In genomic region chr4:53366301-53366716, GRCh38 we compare ENCODE assay signal across 8 cellular contexts. TPM values are rescaled to one million over a fixed set of nuclear protein-coding genes. Genes with fewer than 3 reads are reported as not detected.
DNase-seq lines count a peak whose midpoint lies in the region; ATAC-seq and TF ChIP-seq lines count a peak whose summit lies in the region.

No MANE protein-coding gene starts in this region.

- CTCF ChIA-PET in SK-N-SH (lab: Yijun Ruan, JAX): interaction anchor here (1.5 to 2.1 kb wide), 2 partner anchors 350 to 867 kb away, joined by 5 to 6 read pairs; no protein-coding TSS in a partner anchor

- TF ChIP-seq POLR2A in sigmoid colon (IDR thresholded peaks at IDR 0.05): no peak

- TF ChIP-seq CTCF in SK-N-SH (IDR thresholded peaks at IDR 0.05) (no peak), epithelial cell of esophagus (IDR thresholded peaks at IDR 0.05; ENCODE audit: insufficient read depth, low read depth, low read length, missing control alignments) (no peak), sigmoid colon (IDR thresholded peaks at IDR 0.05) (no peak)

- H3F3A ChIP-seq in SK-N-SH (replicated peaks; ENCODE audit: insufficient read depth): no peaks in the 10 kb centered on the region

- TF ChIP-seq EP300 in SK-N-SH (IDR thresholded peaks at IDR 0.05; ENCODE audit: borderline replicate concordance in 1 of 2, low read depth in 1 of 2, low read length in 1 of 2): no peak
- no peak for TF ChIP-seq EP300 in sigmoid colon (IDR thresholded peaks at IDR 0.05)

- no peaks in the 10 kb centered on the region for H3K27me3 ChIP-seq in SK-N-SH (ENCODE audit: insufficient read depth)
- no peaks in the 10 kb centered on the region for H3K27me3 ChIP-seq in MG63
- H3K27me3 ChIP-seq in sigmoid colon: peaks cover 0 to 19% (median 6%) of the 10 kb centered on the region in 3 donors

- H3K36me3 ChIP-seq in SK-N-SH (replicated peaks in 1 of 2; ENCODE audit: control insufficient read depth in 1 of 2, insufficient read depth in 2 of 2, low read length in 1 of 2) (peaks cover 0 to 5% of the 10 kb centered on the region in 2 experiments), MG63 (peaks cover 35% of the 10 kb centered on the region), sigmoid colon (no peaks in the 10 kb centered on the region)

- peak overlapping the region; percentile 89 to 98 for H3K4me3 ChIP-seq in SK-N-SH (ENCODE audit: low read depth in 2 of 2, low read length in 1 of 2)
- peak overlapping the region; percentile 96 for H3K4me3 ChIP-seq in MG63
- peak overlapping the region; percentile 96 for H3K4me3 ChIP-seq in epithelial cell of esophagus (ENCODE audit: low read length)
- H3K4me3 ChIP-seq in sigmoid colon: peak overlapping the region; percentile 59 to 94 (median 84)

- intact Hi-C loops in sigmoid colon (cut with DNase I): loop anchor here (1.0 to 10.0 kb wide), 2 partner anchors 11 to 698 kb away; partner anchors contain the start of genes CHIC2 and FIP1L1

- no peak for ATAC-seq in SK-N-SH treated with all-trans-retinoic acid at 6 μM for 48 hours
- ATAC-seq in GM21737 (IDR thresholded peaks at IDR 0.05; ENCODE audit: unreplicated experiment): no peak

- POLR2A ChIA-PET in SK-N-SH (lab: Yijun Ruan, JAX): interaction anchor here (1.4 kb wide), 1 partner anchor 11 kb away, joined by 7 read pairs; the partner anchor contains the start of gene FIP1L1

- peak overlapping the region; percentile 43 to 83 for H3K27ac ChIP-seq in SK-N-SH (ENCODE audit: low read depth in 2 of 2, low read length in 1 of 2)
- H3K27ac ChIP-seq in sigmoid colon: peak overlapping the region; percentile 58 to 74 (median 62)

- DNase-seq in SK-N-SH (no peak), MG63 (no peak), epithelial cell of esophagus (ENCODE audit: low read depth) (no peak), sigmoid colon (no peak), NCI-H187 (lab: John Stamatoyannopoulos, UW) (no peak), NCI-H1105 treated with DMSO at 0.1 percent for 48 hours (lab: John Stamatoyannopoulos, UW) (no peak)

- H3K4me1 ChIP-seq in SK-N-SH (ENCODE audit: control insufficient read depth in 1 of 2, insufficient read depth in 2 of 2, low read depth in 1 of 2, low read length in 1 of 2) (peaks cover 0 to 11% of the 10 kb centered on the region in 2 experiments; a peak in 2 of 4 replicates), sigmoid colon (peaks cover 0 to 37% (median 22%) of the 10 kb centered on the region in 4 donors)

- H3K79me2 ChIP-seq in SK-N-SH (ENCODE audit: insufficient read depth): peaks cover 41% of the 10 kb centered on the region

- H3K4me2 ChIP-seq in SK-N-SH: peak overlapping the region; percentile 91

- H3K9me3 ChIP-seq in SK-N-SH: no peaks in the 10 kb centered on the region
- no peaks in the 10 kb centered on the region for H3K9me3 ChIP-seq in MG63
- H3K9me3 ChIP-seq in sigmoid colon: no peaks in the 10 kb centered on the region

- no peaks in the 10 kb centered on the region for H3K9me2 ChIP-seq in SK-N-SH

- WGBS in SK-N-SH (ENCODE audit: low lambda C conversion rate): 10% methylated on average over 8 of the region's 8 CpGs
- 12 to 15% methylated on average over 8 of the region's 8 CpGs for WGBS in sigmoid colon, 2 donors

- no peak for TF ChIP-seq RAD21 in SK-N-SH (IDR thresholded peaks at IDR 0.05; ENCODE audit: low read length)

- H2AFZ ChIP-seq in SK-N-SH (ENCODE audit: low read depth): peak overlapping the region; percentile 99

- peak overlapping the region; percentile 63; the same call in 1 of the 2 replicates for H3K9ac ChIP-seq in SK-N-SH

- no peaks in the 10 kb centered on the region for H4K20me1 ChIP-seq in SK-N-SH (ENCODE audit: insufficient read depth)

TF ChIP-seq in SK-N-SH, 30 proteins besides CTCF, POLR2A, EP300 and RAD21:
- TF ChIP-seq GABPA (IDR thresholded peaks at IDR 0.05; ENCODE audit: low read depth) (no peak), MEF2A (IDR thresholded peaks at IDR 0.05; ENCODE audit: borderline replicate concordance, low read depth) (no peak), USF1 (IDR thresholded peaks at IDR 0.05; ENCODE audit: borderline replicate concordance, low read depth) (no peak), ZBTB33 (IDR thresholded peaks at IDR 0.05; ENCODE audit: borderline replicate concordance, low read depth) (no peak), MAX (IDR thresholded peaks at IDR 0.05; ENCODE audit: low read depth) (no peak), FOXM1 (IDR thresholded peaks at IDR 0.05; ENCODE audit: low read depth) (no peak)

TF ChIP-seq in SK-N-SH treated with all-trans-retinoic acid at 6 μM for 48 hours, 23 proteins besides CTCF, POLR2A, EP300 and RAD21:
- TF ChIP-seq RARB (CRISPR knock-in tag; IDR thresholded peaks at IDR 0.05) (no peak), TCF4 (CRISPR knock-in tag; IDR thresholded peaks at IDR 0.05; ENCODE audit: borderline replicate concordance) (no peak), ZNF8 (CRISPR knock-in tag; IDR thresholded peaks at IDR 0.05) (no peak), ZNF70 (CRISPR knock-in tag; IDR thresholded peaks at IDR 0.05) (no peak), ZNF565 (CRISPR knock-in tag; conservative IDR thresholded peaks at IDR 0.05; ENCODE audit: low read depth) (no peak), PATZ1 (CRISPR knock-in tag; IDR thresholded peaks at IDR 0.05; ENCODE audit: borderline replicate concordance) (no peak), CREB5 (CRISPR knock-in tag; IDR thresholded peaks at IDR 0.05; ENCODE audit: low read depth) (no peak), POU6F1 (CRISPR knock-in tag; IDR thresholded peaks at IDR 0.05; ENCODE audit: borderline replicate concordance, low read depth) (no peak), CSDC2 (CRISPR knock-in tag; IDR thresholded peaks at IDR 0.05) (no peak), GLIS3 (CRISPR knock-in tag; IDR thresholded peaks at IDR 0.05) (no peak), TOX (CRISPR knock-in tag; IDR thresholded peaks at IDR 0.05; ENCODE audit: borderline replicate concordance) (no peak)

RNA-seq across cellular contexts. Expression of gene SCFD2, which starts 0.4 kb away (rescaled TPM):
- 14.1 and 16.0 TPM in 2 replicates for polyA plus RNA-seq in SK-N-SH (2012; rRNA removed)
- polyA plus RNA-seq in SK-N-SH (2012; cell fraction: cytosol; rRNA removed): 7.7 and 11.6 TPM in 2 replicates
- polyA plus RNA-seq in SK-N-SH (2012; cell fraction: nucleus; rRNA removed): 12.6 and 15.1 TPM in 2 replicates
- total RNA-seq in MG63 (2014; rRNA removed; shearing (Covaris generic); ENCODE audit: low replicate concordance): 92.3 and 119 TPM in 2 replicates
- total RNA-seq in sigmoid colon: 10 to 100 TPM; 10.7 to 16.6 (median 12.2) TPM
- polyA plus RNA-seq in sigmoid colon: 1 to 10 TPM; 3.7 to 7.3 (median 4.8) TPM

RNA-seq across cellular contexts. Expression of gene FIP1L1, which starts 11.1 kb away (rescaled TPM):
- polyA plus RNA-seq in SK-N-SH (2012; rRNA removed): 20.2 and 20.3 TPM in 2 replicates
- polyA plus RNA-seq in SK-N-SH (2012; cell fraction: cytosol; rRNA removed): 23.4 and 28.6 TPM in 2 replicates
- polyA plus RNA-seq in SK-N-SH (2012; cell fraction: nucleus; rRNA removed): 31.3 and 38.8 TPM in 2 replicates
- total RNA-seq in MG63 (2014; rRNA removed; shearing (Covaris generic); ENCODE audit: low replicate concordance): 244 and 278 TPM in 2 replicates
- total RNA-seq in sigmoid colon: 10 to 100 TPM; 33.7 to 47.7 (median 43.7) TPM
- 10 to 100 TPM; 19.7 to 32.5 (median 28.2) TPM for polyA plus RNA-seq in sigmoid colon
